In the genomic region with DNA sequence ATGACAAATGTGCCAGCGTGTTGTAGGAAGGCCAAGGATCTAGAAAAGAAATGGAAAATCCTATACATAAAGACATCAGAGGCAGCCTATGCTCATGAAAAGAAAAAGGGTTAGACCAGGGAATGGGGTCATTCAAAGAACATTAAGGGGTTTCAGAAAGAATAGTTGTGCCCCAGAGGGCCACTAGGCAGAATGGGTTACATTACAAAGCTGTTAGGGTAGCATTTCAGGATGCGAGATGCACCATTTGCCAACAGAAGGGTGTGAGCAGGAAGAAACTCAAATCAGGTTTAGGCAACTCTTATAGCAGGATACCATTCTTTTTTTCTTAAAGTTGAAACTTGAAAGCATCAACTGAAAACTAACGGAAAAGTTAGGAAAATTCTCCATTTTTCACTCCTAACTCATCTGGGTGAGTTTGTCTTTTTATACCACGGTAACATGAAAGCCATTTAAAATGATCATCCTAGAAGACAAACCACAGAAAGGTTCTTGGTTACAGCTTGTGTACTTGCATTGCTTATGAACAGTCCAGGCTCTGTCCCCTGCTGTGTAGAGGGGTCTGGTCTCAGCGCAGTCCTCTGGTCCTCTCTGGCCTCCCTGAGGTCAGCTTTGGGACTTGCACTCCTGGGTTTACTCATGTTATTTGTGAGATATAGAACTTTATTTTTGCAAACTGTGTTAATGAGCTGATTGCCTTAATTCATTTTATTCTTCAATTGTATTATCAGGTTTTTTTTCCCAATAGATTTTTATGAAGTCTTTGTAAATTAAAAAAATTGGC, we compare ENCODE assay signal across 25 cellular contexts.
A peak's percentile ranks its signal among the peaks of the same experiment; 100 is the strongest.
DNase-seq lines count a peak whose midpoint lies in the region; ATAC-seq, FAIRE-seq and TF ChIP-seq lines count a peak whose summit lies in the region.
"Had no signal": no experiment of that assay in that cellular context is flagged by ENCODE, and none has a peak within 500 bp of the region (broad histone marks: within the 10 kb centered on the region; RNA-seq: fewer than 3 reads in every experiment).

No MANE protein-coding gene starts in this region.

- H4K20me1 ChIP-seq in GM12878 (ENCODE audit: control insufficient read depth, insufficient read depth) = no peaks in the 10 kb centered on the region
- H4K20me1 ChIP-seq in PC-9 (ENCODE audit: insufficient read depth) = no peaks in the 10 kb centered on the region

- no peaks in the 10 kb centered on the region for H3F3A ChIP-seq in PC-9 (ENCODE audit: insufficient read depth, low read depth)

- H3K4me3 ChIP-seq in GM12878 (no peak overlapping the region), mesodermal cell (ENCODE audit: extremely low read depth, insufficient read depth, low read length, poor library complexity, severe bottlenecking) (no peak overlapping the region), PC-9 (no peak overlapping the region)
- H3K4me3 ChIP-seq: Peyer's patch had no signal

- no peaks in the 10 kb centered on the region for H3K79me2 ChIP-seq in GM12878 (ENCODE audit: control insufficient read depth, insufficient read depth, low read length)
- no peaks in the 10 kb centered on the region for H3K79me2 ChIP-seq in PC-9 (ENCODE audit: low read depth)

- H3K36me3 ChIP-seq in GM12878 (ENCODE audit: control insufficient read depth in 2 of 2, insufficient read depth in 2 of 2, low read length in 1 of 2) (no peaks in the 10 kb centered on the region), mesodermal cell (ENCODE audit: control insufficient read depth, insufficient read depth, low read length) (no peaks in the 10 kb centered on the region), PC-9 (ENCODE audit: low read depth) (no peaks in the 10 kb centered on the region)
- H3K36me3 ChIP-seq: Peyer's patch had no signal

- no peak overlapping the region for H2AFZ ChIP-seq in GM12878 (ENCODE audit: control insufficient read depth, low read depth, low read length)
- no peak overlapping the region for H2AFZ ChIP-seq in PC-9

- CTCF ChIA-PET in GM12878 (lab: Yijun Ruan, JAX) = interaction anchor here (1.3 kb wide), 1 partner anchor 17 kb away, joined by 7 read pairs; no protein-coding TSS in a partner anchor
- CTCF ChIA-PET in PC-9 (lab: Charles Lee) = no interaction called here

- intact Hi-C loops in GM12878 (cut with micrococcal nuclease; ENCODE audit: unreplicated experiment) = no loop called here
- intact Hi-C loops in PC-9 (cut with micrococcal nuclease; ENCODE audit: unreplicated experiment) = no loop called here

- DNase-seq in NCI-H82 (lab: John Stamatoyannopoulos, UW) = peak; percentile 7
- no peak for DNase-seq in NCI-H82 treated with DMSO at 0.1 percent for 48 hours (lab: John Stamatoyannopoulos, UW; ENCODE audit: unreplicated experiment)
- no peak for DNase-seq in GM12878 (ENCODE audit: low read depth, low spot score)
- DNase-seq in PC-9 = no peak
- DNase-seq: Calu3; CD8-positive, alpha-beta memory T cell; DMS153; GDM1; H7; IMR-90; NCI-H1105; NCI-H146; NCI-H2029; NCI-H2171; NCI-H524 treated with DMSO at 0.1 percent for 48 hours; Peyer's patch; T-cell had no signal

- H3K4me2 ChIP-seq in GM12878 (ENCODE audit: control insufficient read depth, insufficient read depth) (no peak overlapping the region), PC-9 (no peak overlapping the region)
- H3K4me2 ChIP-seq: KMS-11 had no signal

- no peak overlapping the region for H3K27ac ChIP-seq in GM12878 (ENCODE audit: control insufficient read depth, insufficient read depth)
- peak overlapping the region; percentile 41 for H3K27ac ChIP-seq in mesodermal cell (ENCODE audit: low read depth, low read length, severe bottlenecking)
- H3K27ac ChIP-seq in PC-9 = no peak overlapping the region
- H3K27ac ChIP-seq: C4-2B, HL-60, KMS-11, Peyer's patch had no signal

- peak; percentile 63 for ATAC-seq in GM12878
- ATAC-seq in HG02610 (IDR thresholded peaks at IDR 0.05; ENCODE audit: unreplicated experiment) = no peak
- no peak for ATAC-seq in HG03045 (IDR thresholded peaks at IDR 0.05; ENCODE audit: unreplicated experiment)
- ATAC-seq: T-cell had no signal

- no peak for TF ChIP-seq POLR2A in GM12878 (IDR thresholded peaks at IDR 0.05; ENCODE audit: low read depth, low read length)

- RAD21 ChIA-PET in GM12878 (lab: Charles Lee; ENCODE audit: unreplicated experiment) = interaction anchor here (1.0 kb wide), 1 partner anchor 346 kb away, joined by 3 read pairs; no protein-coding TSS in a partner anchor

- FAIRE-seq in GM12878 (lab: Jason Lieb, UNC) = no peak
- FAIRE-seq: A204.1, GM19239 had no signal

- no peak for TF ChIP-seq EP300 in GM12878 (IDR thresholded peaks at IDR 0.05; ENCODE audit: borderline replicate concordance in 1 of 2, control insufficient read depth in 1 of 2, low read depth in 2 of 2, low read length in 2 of 2)

- POLR2A ChIA-PET in GM12878 (lab: Charles Lee) = no interaction called here
- POLR2A ChIA-PET in PC-9 (lab: Charles Lee; ENCODE audit: unreplicated experiment) = no interaction called here

- no peaks in the 10 kb centered on the region for H3K9me2 ChIP-seq in PC-9 (ENCODE audit: insufficient read depth)

- 49% methylated on average over 5 of the region's 5 CpGs for WGBS in GM12878 (ENCODE audit: insufficient coverage, insufficient replicate concordance, low lambda C conversion rate, missing lambda C conversion rate)
- 85 to 96% methylated on average over 3 of the region's 5 CpGs for WGBS in mesodermal cell (ENCODE audit: insufficient coverage in 2 of 2), 2 experiments

- TF ChIP-seq CTCF in GM12878 (IDR thresholded peaks at IDR 0.05 in 2 of 3, conservative IDR thresholded peaks at IDR 0.05 in 1 of 3; ENCODE audit: control insufficient read depth in 2 of 3, extremely low read depth in 1 of 3, insufficient read depth in 1 of 3, low read depth in 3 of 3, low read length in 3 of 3) (0 out of 6 replicates have a peak, but pooled peaks of 1 of the 3 experiments have one; percentile 3), PC-9 (conservative IDR thresholded peaks at IDR 0.05) (no peak)

- H3K9ac ChIP-seq in GM12878 (ENCODE audit: control insufficient read depth, insufficient read depth, low read length) = no peak overlapping the region
- H3K9ac ChIP-seq: KMS-11 had no signal

- SMC1A ChIA-PET in GM12878 (lab: Charles Lee; ENCODE audit: uncharacterized antibody, unreplicated experiment) = interaction anchor here (0.5 to 1.6 kb wide), 5 partner anchors 10 to 392 kb away, joined by 3 to 5 read pairs (median 3); no protein-coding TSS in a partner anchor

- in situ Hi-C loops in GM12878 (cut with MboI) = no loop called here

- no TSS peak for BruUV-seq in GM12878 (replicated peaks; lab: Mats Ljungman, UMichigan)
- no TSS peak for BruUV-seq in PC-9 (replicated peaks; lab: Mats Ljungman, UMichigan)

- TF ChIP-seq RAD21 in GM12878 (IDR thresholded peaks at IDR 0.05; ENCODE audit: insufficient read depth, low read depth, low read length) = no peak

- H3K27me3 ChIP-seq in GM12878 (replicated peaks in 1 of 2; ENCODE audit: control insufficient read depth in 2 of 2, insufficient read depth in 2 of 2, low read length in 1 of 2) (no peaks in the 10 kb centered on the region), PC-9 (ENCODE audit: insufficient read depth, low read depth) (peaks cover 14% of the 10 kb centered on the region; the same call in 1 of the 2 replicates)
- H3K27me3 ChIP-seq: Peyer's patch had no signal

- H3K9me3 ChIP-seq in GM12878 (replicated peaks; ENCODE audit: control insufficient read depth, insufficient read depth, low read length) = no peaks in the 10 kb centered on the region
- H3K9me3 ChIP-seq in mesodermal cell (ENCODE audit: control insufficient read depth, low read length) = no peaks in the 10 kb centered on the region
- no peaks in the 10 kb centered on the region for H3K9me3 ChIP-seq in PC-9 (ENCODE audit: insufficient read depth, low read depth)
- H3K9me3 ChIP-seq: Peyer's patch had no signal

- H3K4me1 ChIP-seq in GM12878 (ENCODE audit: control insufficient read depth, insufficient read depth, low read length) = no peaks in the 10 kb centered on the region
- H3K4me1 ChIP-seq in mesodermal cell (ENCODE audit: control insufficient read depth, insufficient read depth, low read length, poor library complexity, severe bottlenecking) = peaks cover 4% of the 10 kb centered on the region
- H3K4me1 ChIP-seq in PC-9 (replicated peaks; ENCODE audit: insufficient read depth) = no peaks in the 10 kb centered on the region
- H3K4me1 ChIP-seq: Peyer's patch had no signal

TF ChIP-seq in GM12878, 131 proteins besides CTCF, POLR2A, EP300 and RAD21 (continues in another document):
- TF ChIP-seq, protein P1, sequence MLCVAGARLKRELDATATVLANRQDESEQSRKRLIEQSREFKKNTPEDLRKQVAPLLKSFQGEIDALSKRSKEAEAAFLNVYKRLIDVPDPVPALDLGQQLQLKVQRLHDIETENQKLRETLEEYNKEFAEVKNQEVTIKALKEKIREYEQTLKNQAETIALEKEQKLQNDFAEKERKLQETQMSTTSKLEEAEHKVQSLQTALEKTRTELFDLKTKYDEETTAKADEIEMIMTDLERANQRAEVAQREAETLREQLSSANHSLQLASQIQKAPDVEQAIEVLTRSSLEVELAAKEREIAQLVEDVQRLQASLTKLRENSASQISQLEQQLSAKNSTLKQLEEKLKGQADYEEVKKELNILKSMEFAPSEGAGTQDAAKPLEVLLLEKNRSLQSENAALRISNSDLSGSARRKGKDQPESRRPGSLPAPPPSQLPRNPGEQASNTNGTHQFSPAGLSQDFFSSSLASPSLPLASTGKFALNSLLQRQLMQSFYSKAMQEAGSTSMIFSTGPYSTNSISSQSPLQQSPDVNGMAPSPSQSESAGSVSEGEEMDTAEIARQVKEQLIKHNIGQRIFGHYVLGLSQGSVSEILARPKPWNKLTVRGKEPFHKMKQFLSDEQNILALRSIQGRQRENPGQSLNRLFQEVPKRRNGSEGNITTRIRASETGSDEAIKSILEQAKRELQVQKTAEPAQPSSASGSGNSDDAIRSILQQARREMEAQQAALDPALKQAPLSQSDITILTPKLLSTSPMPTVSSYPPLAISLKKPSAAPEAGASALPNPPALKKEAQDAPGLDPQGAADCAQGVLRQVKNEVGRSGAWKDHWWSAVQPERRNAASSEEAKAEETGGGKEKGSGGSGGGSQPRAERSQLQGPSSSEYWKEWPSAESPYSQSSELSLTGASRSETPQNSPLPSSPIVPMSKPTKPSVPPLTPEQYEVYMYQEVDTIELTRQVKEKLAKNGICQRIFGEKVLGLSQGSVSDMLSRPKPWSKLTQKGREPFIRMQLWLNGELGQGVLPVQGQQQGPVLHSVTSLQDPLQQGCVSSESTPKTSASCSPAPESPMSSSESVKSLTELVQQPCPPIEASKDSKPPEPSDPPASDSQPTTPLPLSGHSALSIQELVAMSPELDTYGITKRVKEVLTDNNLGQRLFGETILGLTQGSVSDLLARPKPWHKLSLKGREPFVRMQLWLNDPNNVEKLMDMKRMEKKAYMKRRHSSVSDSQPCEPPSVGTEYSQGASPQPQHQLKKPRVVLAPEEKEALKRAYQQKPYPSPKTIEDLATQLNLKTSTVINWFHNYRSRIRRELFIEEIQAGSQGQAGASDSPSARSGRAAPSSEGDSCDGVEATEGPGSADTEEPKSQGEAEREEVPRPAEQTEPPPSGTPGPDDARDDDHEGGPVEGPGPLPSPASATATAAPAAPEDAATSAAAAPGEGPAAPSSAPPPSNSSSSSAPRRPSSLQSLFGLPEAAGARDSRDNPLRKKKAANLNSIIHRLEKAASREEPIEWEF (IDR thresholded peaks at IDR 0.05; ENCODE audit: insufficient replicate concordance, low read depth, low read length) = no peak
- no peak for TF ChIP-seq CBX3 (IDR thresholded peaks at IDR 0.05; ENCODE audit: borderline replicate concordance, low read depth)
- no peak for TF ChIP-seq ZNF622 (IDR thresholded peaks at IDR 0.05)
